Comparison of ENCODE assay signal across 27 cellular contexts in the genomic region with DNA sequence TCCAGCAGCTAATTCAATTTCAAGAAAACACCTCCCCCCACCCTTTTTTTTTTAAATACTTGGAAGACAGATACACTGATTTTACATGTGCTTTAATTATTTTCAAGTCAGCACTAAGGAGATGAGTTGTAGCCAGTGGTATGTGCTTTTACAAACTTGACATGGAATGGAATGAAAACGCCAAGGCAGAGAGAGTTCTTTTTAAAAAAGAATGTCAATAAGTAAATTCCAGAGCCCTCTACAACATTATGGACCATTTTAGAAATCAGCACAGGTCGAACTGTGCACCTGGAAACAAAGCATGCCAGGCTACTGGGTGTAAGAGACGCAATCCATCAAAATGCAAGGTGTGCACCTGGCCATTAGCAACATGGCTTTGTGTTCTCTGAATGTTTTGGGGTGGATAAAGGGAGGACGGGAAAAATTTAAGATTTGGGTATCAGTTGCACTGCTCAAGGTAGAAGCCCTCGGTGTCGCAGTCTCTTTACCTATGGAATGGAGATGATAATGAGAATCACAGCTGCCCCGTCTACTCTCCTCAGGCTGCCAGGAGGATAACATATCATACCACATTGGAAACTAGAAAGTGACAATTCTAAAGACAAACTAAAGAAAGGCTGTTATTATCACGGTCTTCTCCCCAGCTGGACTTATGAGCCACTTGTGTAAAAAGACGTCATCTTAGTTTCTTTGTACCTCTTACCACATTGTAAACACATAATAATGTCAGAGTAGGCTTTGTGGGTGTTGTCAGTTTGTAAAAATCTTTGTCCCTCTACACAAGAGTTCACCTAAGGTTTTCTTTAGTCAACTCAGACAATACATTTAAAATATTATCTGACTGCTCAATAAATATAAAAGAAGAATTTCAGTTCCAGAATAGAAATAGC.
DNase-seq lines count a peak whose midpoint lies in the region; ATAC-seq, FAIRE-seq and TF ChIP-seq lines count a peak whose summit lies in the region.
"Had no signal": no experiment of that assay in that cellular context is flagged by ENCODE, and none has a peak within 500 bp of the region (broad histone marks: within the 10 kb centered on the region; RNA-seq: fewer than 3 reads in every experiment).

No MANE protein-coding gene starts in this region.

- H3K79me1 ChIP-seq in IMR-90 (ENCODE audit: low read depth in 1 of 2, low read length in 2 of 2) (peaks cover 0 to 5% of the 10 kb centered on the region in 2 experiments; a peak in 2 of 4 replicates), trophoblast cell (ENCODE audit: low read length) (peaks cover 4% of the 10 kb centered on the region)

- H2BK120ac ChIP-seq in IMR-90 (ENCODE audit: low read depth, low read length) (peak overlapping the region; percentile 88), trophoblast cell (ENCODE audit: insufficient read depth, low read length, poor library complexity) (no peak overlapping the region)

- no peaks in the 10 kb centered on the region for H3K36me3 Mint-ChIP-seq in activated CD4-positive, alpha-beta T cell treated with anti-CD3 and anti-CD28 coated beads for 36 hours (ENCODE audit: low read depth)
- H3K36me3 Mint-ChIP-seq: activated naive CD8-positive, alpha-beta T cell treated with anti-CD3 and anti-CD28 coated beads, Interleukin-2, amount 10 ng/mL, durations not matched to agents 7 days and 5 days; CD4-positive, alpha-beta memory T cell; natural killer cell treated with Interleukin-12 subunit alpha and Interleukin-12 subunit beta and Interleukin-15 and Interleukin-18, amount 100 ng/mL, for 72 hours had no signal

- peaks cover 9% of the 10 kb centered on the region for H3K27me3 Mint-ChIP-seq in activated CD4-positive, alpha-beta T cell treated with anti-CD3 and anti-CD28 coated beads for 36 hours
- H3K27me3 Mint-ChIP-seq: natural killer cell treated with Interleukin-12 subunit alpha and Interleukin-12 subunit beta and Interleukin-15 and Interleukin-18, amount 100 ng/mL, for 72 hours had no signal

- H3K9ac ChIP-seq in IMR-90 (ENCODE audit: low read depth, low read length): no peak overlapping the region
- H3K9ac ChIP-seq in trophoblast cell (ENCODE audit: low read length): no peak overlapping the region

- peak overlapping the region; percentile 33; the same call in 1 of the 2 replicates for H3K56ac ChIP-seq in IMR-90 (ENCODE audit: extremely low read depth, insufficient read depth, low read length)

- no peak overlapping the region for H4K12ac ChIP-seq in trophoblast cell (ENCODE audit: low read depth, low read length)

- H2AFZ ChIP-seq in IMR-90 (replicated peaks; ENCODE audit: low read length, poor library complexity): no peak overlapping the region
- H2AFZ ChIP-seq in trophoblast cell (ENCODE audit: insufficient read depth, low read length, poor library complexity): no peak overlapping the region

- H4K8ac ChIP-seq in IMR-90 (ENCODE audit: low read depth in 2 of 2, low read length in 2 of 2) (peak overlapping the region; percentile 7 to 70; a peak in 2 of 4 replicates), trophoblast cell (ENCODE audit: low read depth, low read length) (no peak overlapping the region)

- peaks cover 12% of the 10 kb centered on the region for H3K9me1 ChIP-seq in IMR-90 (ENCODE audit: insufficient read depth, low read length)

- H3K27me3 ChIP-seq in IMR-90 (ENCODE audit: control insufficient read depth, insufficient read depth, low read length) (no peaks in the 10 kb centered on the region), trophoblast cell (ENCODE audit: insufficient read depth, low read length) (no peaks in the 10 kb centered on the region)

- in situ Hi-C loops in IMR-90 (cut with MboI; ENCODE audit: low sequenced_read_pairs): no loop called here

- H3K9me3 ChIP-seq in IMR-90 (ENCODE audit: control insufficient read depth, insufficient read depth, low read length): no peaks in the 10 kb centered on the region
- H3K9me3 ChIP-seq in trophoblast cell (ENCODE audit: insufficient read depth, low read depth, low read length): no peaks in the 10 kb centered on the region
- H3K9me3 ChIP-seq: mucosa of descending colon had no signal

- peak overlapping the region; percentile 86 for H4K5ac ChIP-seq in IMR-90 (ENCODE audit: low read depth, low read length)

- TF ChIP-seq RAD21 in IMR-90 (IDR thresholded peaks at IDR 0.05; ENCODE audit: low read length): no peak

- H3K4me3 ChIP-seq in AG04449 (ENCODE audit: low read depth, low read length): no peak overlapping the region
- H3K4me3 ChIP-seq in IMR-90 (ENCODE audit: insufficient read depth, low read depth, low read length): no peak overlapping the region
- H3K4me3 ChIP-seq in trophoblast cell (ENCODE audit: low read depth, low read length): no peak overlapping the region
- H3K4me3 ChIP-seq: K562, mucosa of descending colon had no signal

- H2BK5ac ChIP-seq in IMR-90 (ENCODE audit: low read depth, low read length, poor library complexity, severe bottlenecking): peak overlapping the region; percentile 82
- H2BK5ac ChIP-seq in trophoblast cell (ENCODE audit: low read depth, low read length, poor library complexity): no peak overlapping the region

- intact Hi-C loops in IMR-90 (cut with micrococcal nuclease): no loop called here
- intact Hi-C loops in activated CD4-positive, alpha-beta T cell treated with anti-CD3 and anti-CD28 coated beads for 36 hours (cut with DNase I, micrococcal nuclease): no loop called here

- TF ChIP-seq POLR2A in IMR-90 (IDR thresholded peaks at IDR 0.05; ENCODE audit: low read depth, low read length): no peak

- H3K27ac ChIP-seq in IMR-90 (ENCODE audit: insufficient read depth, low read length): peak overlapping the region; percentile 82
- H3K27ac ChIP-seq in trophoblast cell (ENCODE audit: low read depth, low read length): peak overlapping the region; percentile 14

- WGBS in IMR-90 (ENCODE audit: extremely low coverage in 2 of 2, insufficient read length in 1 of 2), 2 experiments: 74% methylated on average over 3 of the region's 9 CpGs; no CpG with 5 or more reads in 1 of the 2 experiments
- WGBS in trophoblast cell (ENCODE audit: extremely low coverage, insufficient coverage, insufficient read length): no CpG with 5 or more reads among the region's 9 CpGs

- TF ChIP-seq CTCF in AG04449 (IDR thresholded peaks at IDR 0.05; ENCODE audit: insufficient read depth, low read length, missing control alignments) (no peak), IMR-90 (conservative IDR thresholded peaks at IDR 0.05; ENCODE audit: low read depth, low read length) (no peak)

- POLR2A ChIA-PET in AG04449 (lab: Yijun Ruan, JAX) (no interaction called here), IMR-90 (lab: Charles Lee; ENCODE audit: unreplicated experiment) (interaction anchor here (0.6 kb wide), 1 partner anchor 32 kb away, joined by 5 read pairs; no protein-coding TSS in a partner anchor)
- POLR2A ChIA-PET in activated CD4-positive, alpha-beta T cell treated with anti-CD3 and anti-CD28 coated beads for 36 hours (lab: Charles Lee): no interaction called here

- H3K27ac Mint-ChIP-seq in activated CD4-positive, alpha-beta T cell treated with anti-CD3 and anti-CD28 coated beads for 36 hours: no peak overlapping the region
- H3K27ac Mint-ChIP-seq: activated CD8-positive, alpha-beta T cell treated with anti-CD3 and anti-CD28 coated beads, Interleukin-2, amount 10 ng/mL, durations not matched to agents 7 days and 5 days; activated naive CD8-positive, alpha-beta T cell treated with anti-CD3 and anti-CD28 coated beads, Interleukin-2, amount 10 ng/mL, durations not matched to agents 7 days and 5 days; CD4-positive, alpha-beta memory T cell; natural killer cell treated with Interleukin-12 subunit alpha and Interleukin-12 subunit beta and Interleukin-15 and Interleukin-18, amount 100 ng/mL, for 72 hours had no signal

- H4K20me1 ChIP-seq in IMR-90 (ENCODE audit: insufficient read depth, low read length): no peaks in the 10 kb centered on the region

- no peaks in the 10 kb centered on the region for H3K36me3 ChIP-seq in IMR-90 (ENCODE audit: control insufficient read depth, insufficient read depth, low read length)
- no peaks in the 10 kb centered on the region for H3K36me3 ChIP-seq in trophoblast cell (ENCODE audit: control insufficient read depth in 1 of 2, insufficient read depth in 2 of 2, low read length in 2 of 2)

- no peaks in the 10 kb centered on the region for H3K4me1 Mint-ChIP-seq in activated CD4-positive, alpha-beta T cell treated with anti-CD3 and anti-CD28 coated beads for 36 hours
- H3K4me1 Mint-ChIP-seq: activated naive CD8-positive, alpha-beta T cell treated with anti-CD3 and anti-CD28 coated beads, Interleukin-2, amount 10 ng/mL, durations not matched to agents 7 days and 5 days; CD4-positive, alpha-beta memory T cell; central memory CD8-positive, alpha-beta T cell had no signal

- H3K18ac ChIP-seq in IMR-90 (ENCODE audit: low read depth, low read length) (peak overlapping the region; percentile 40), trophoblast cell (ENCODE audit: low read length) (no peak overlapping the region)

- peaks cover 7% of the 10 kb centered on the region for H3K4me1 ChIP-seq in IMR-90 (ENCODE audit: control insufficient read depth, insufficient read depth, low read length)
- H3K4me1 ChIP-seq in trophoblast cell (ENCODE audit: control insufficient read depth in 1 of 2, insufficient read depth in 2 of 2, low read length in 2 of 2): peaks cover 3 to 8% of the 10 kb centered on the region in 2 experiments

- peak; percentile 92 for ATAC-seq in IMR-90 (ENCODE audit: low read depth)
- no peak for ATAC-seq in activated CD4-positive, alpha-beta T cell treated with anti-CD3 and anti-CD28 coated beads for 36 hours
- no peak for ATAC-seq in HG03460 (IDR thresholded peaks at IDR 0.05; ENCODE audit: unreplicated experiment)
- ATAC-seq: activated CD8-positive, alpha-beta T cell treated with anti-CD3 and anti-CD28 coated beads, Interleukin-2, amount 10 ng/mL, durations not matched to agents 7 days and 5 days; K562; mucosa of descending colon; natural killer cell treated with Interleukin-12 subunit alpha and Interleukin-12 subunit beta and Interleukin-15 and Interleukin-18, amount 100 ng/mL, for 72 hours had no signal

- no peak overlapping the region for H2AK9ac ChIP-seq in IMR-90 (replicated peaks; ENCODE audit: low read depth, low read length, poor library complexity)

- H3K23ac ChIP-seq in IMR-90 (ENCODE audit: low read depth, low read length) (peak overlapping the region; percentile 25), trophoblast cell (ENCODE audit: low read length) (no peak overlapping the region)

- no peaks in the 10 kb centered on the region for H3K9me3 Mint-ChIP-seq in activated CD4-positive, alpha-beta T cell treated with anti-CD3 and anti-CD28 coated beads for 36 hours (ENCODE audit: low read depth)
- H3K9me3 Mint-ChIP-seq: activated naive CD8-positive, alpha-beta T cell treated with anti-CD3 and anti-CD28 coated beads, Interleukin-2, amount 10 ng/mL, durations not matched to agents 7 days and 5 days; CD4-positive, alpha-beta memory T cell; central memory CD8-positive, alpha-beta T cell; natural killer cell treated with Interleukin-12 subunit alpha and Interleukin-12 subunit beta and Interleukin-15 and Interleukin-18, amount 100 ng/mL, for 72 hours had no signal

- H2BK12ac ChIP-seq in trophoblast cell (ENCODE audit: low read length): no peak overlapping the region

- H3K14ac ChIP-seq in IMR-90 (replicated peaks; ENCODE audit: low read depth, low read length) (peak overlapping the region; percentile 71), trophoblast cell (ENCODE audit: low read length) (no peak overlapping the region)

- DNase-seq in AG04449 (ENCODE audit: low read depth, low spot score) (peak; percentile 69), IMR-90 (peak; percentile 71), trophoblast cell (peak in 1 of 2 donors; percentile 51), GM19239 (ENCODE audit: insufficient read length, low spot score) (no peak), epidermal melanocyte (ENCODE audit: insufficient read length, low spot score) (no peak)
- no peak for DNase-seq in activated CD4-positive, alpha-beta T cell treated with anti-CD3 and anti-CD28 coated beads for 36 hours
- DNase-seq: 8988T; activated CD4-positive, alpha-beta T cell treated with anti-CD3 and anti-CD28 coated beads for 1 hour; activated CD8-positive, alpha-beta T cell treated with anti-CD3 and anti-CD28 coated beads, Interleukin-2, amount 10 ng/mL, durations not matched to agents 7 days and 5 days; activated effector memory CD4-positive, alpha-beta T cell treated with anti-CD3 and anti-CD28 coated beads, Interleukin-2, amount 50 U/mL, for 16 hours; activated naive CD8-positive, alpha-beta T cell treated with anti-CD3 and anti-CD28 coated beads, Interleukin-2, amount 10 ng/mL, durations not matched to agents 7 days and 5 days; CD4-positive, alpha-beta memory T cell; DMS 273 treated with DMSO at 0.1 percent for 48 hours; H7; mucosa of descending colon; NCI-H1105 treated with DMSO at 0.1 percent for 48 hours; NCI-H2029; NCI-H774; retina; stimulated activated CD4-positive, alpha-beta T cell treated with anti-CD3 and anti-CD28 coated beads, Interleukin-2, amount 100 ng/mL, for 48 hours; T-helper 2 cell had no signal

- H2AK5ac ChIP-seq in IMR-90 (ENCODE audit: low read depth, low read length) (peak overlapping the region; percentile 77), trophoblast cell (ENCODE audit: low read length) (no peak overlapping the region)

- dilution Hi-C loops in IMR-90 (cut with HindIII; ENCODE audit: low sequenced_read_pairs, unreplicated experiment): no loop called here

- no peaks in the 10 kb centered on the region for H3K79me2 ChIP-seq in trophoblast cell (ENCODE audit: control insufficient read depth, insufficient read depth, low read length, poor library complexity)

- no TSS peak for BruUV-seq in IMR-90 (replicated peaks; lab: Mats Ljungman, UMichigan)

- H4K91ac ChIP-seq in IMR-90 (ENCODE audit: insufficient read depth, low read depth, low read length) (peak overlapping the region; percentile 84), trophoblast cell (ENCODE audit: low read depth, low read length) (no peak overlapping the region)

- peak overlapping the region; percentile 58 for H2BK15ac ChIP-seq in IMR-90 (ENCODE audit: low read depth, low read length)

- H3K4me2 ChIP-seq in IMR-90 (ENCODE audit: low read depth, low read length): peak overlapping the region; percentile 94
- no peak overlapping the region for H3K4me2 ChIP-seq in trophoblast cell (ENCODE audit: low read length)

- CTCF ChIA-PET in AG04449 (lab: Yijun Ruan, JAX) (interaction anchor here (1.0 to 2.9 kb wide), 4 partner anchors 11 to 309 kb away, joined by 3 to 10 read pairs (median 4); a partner anchor contains a TSS), IMR-90 (lab: Yijun Ruan, JAX) (interaction anchor here (0.6 to 0.9 kb wide), 3 partner anchors 75 to 1233 kb away, joined by 3 to 5 read pairs (median 3); no protein-coding TSS in a partner anchor)
- CTCF ChIA-PET in activated CD4-positive, alpha-beta T cell treated with anti-CD3 and anti-CD28 coated beads for 36 hours (lab: Charles Lee): no interaction called here

- no peak overlapping the region for H3K4me3 Mint-ChIP-seq in activated CD4-positive, alpha-beta T cell treated with anti-CD3 and anti-CD28 coated beads for 36 hours
- H3K4me3 Mint-ChIP-seq: activated CD8-positive, alpha-beta T cell treated with anti-CD3 and anti-CD28 coated beads, Interleukin-2, amount 10 ng/mL, durations not matched to agents 7 days and 5 days; activated naive CD8-positive, alpha-beta T cell treated with anti-CD3 and anti-CD28 coated beads, Interleukin-2, amount 10 ng/mL, durations not matched to agents 7 days and 5 days; CD4-positive, alpha-beta memory T cell; central memory CD8-positive, alpha-beta T cell; natural killer cell treated with Interleukin-12 subunit alpha and Interleukin-12 subunit beta and Interleukin-15 and Interleukin-18, amount 100 ng/mL, for 72 hours had no signal

- H2BK20ac ChIP-seq in IMR-90 (ENCODE audit: low read depth, low read length): peak overlapping the region; percentile 91

- H3K4ac ChIP-seq in IMR-90 (ENCODE audit: low read depth, low read length) (peak overlapping the region; percentile 59), trophoblast cell (ENCODE audit: low read depth, low read length) (no peak overlapping the region)

- FAIRE-seq in endometrium (lab: Jason Lieb, UNC) (peak; percentile 88), GM19239 (lab: Jason Lieb, UNC) (no peak)
- FAIRE-seq: islet of Langerhans, K562 had no signal

Comparison
In these comparisons a context has a peak if more than half of its experiments do, and no peak if none do; other contexts are left out.
1. DNase-seq: peak in AG04449 (single experiment) and IMR-90 (single experiment); none in GM19239 (single experiment), epidermal melanocyte (single experiment) and activated CD4-positive, alpha-beta T cell treated with anti-CD3 and anti-CD28 coated beads for 36 hours (single experiment).